ENCODE assay signal across 1 cellular context in the genomic region with DNA sequence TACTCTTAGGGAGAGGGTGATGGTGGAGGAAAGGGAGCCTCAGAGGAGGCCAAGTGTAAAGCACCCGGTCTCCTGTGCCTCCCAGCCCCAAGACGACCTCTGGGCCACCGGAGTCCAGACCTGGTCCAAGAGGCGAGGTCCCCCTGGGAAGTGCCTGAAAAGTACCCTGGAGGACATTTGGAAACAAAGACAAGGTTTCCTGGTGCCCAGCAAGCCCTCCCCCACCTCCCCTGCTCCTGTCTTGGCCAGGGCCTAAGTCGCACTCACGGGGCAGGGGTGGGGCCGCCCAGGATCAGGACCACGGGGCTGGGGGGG.
TF ChIP-seq lines count a peak whose summit lies in the region.

No MANE protein-coding gene starts in this region.

TF ChIP-seq in HepG2, 621 proteins besides CTCF, POLR2A, EP300 and RAD21 (continued from another document and continues in another):
- TF ChIP-seq, protein P1, sequence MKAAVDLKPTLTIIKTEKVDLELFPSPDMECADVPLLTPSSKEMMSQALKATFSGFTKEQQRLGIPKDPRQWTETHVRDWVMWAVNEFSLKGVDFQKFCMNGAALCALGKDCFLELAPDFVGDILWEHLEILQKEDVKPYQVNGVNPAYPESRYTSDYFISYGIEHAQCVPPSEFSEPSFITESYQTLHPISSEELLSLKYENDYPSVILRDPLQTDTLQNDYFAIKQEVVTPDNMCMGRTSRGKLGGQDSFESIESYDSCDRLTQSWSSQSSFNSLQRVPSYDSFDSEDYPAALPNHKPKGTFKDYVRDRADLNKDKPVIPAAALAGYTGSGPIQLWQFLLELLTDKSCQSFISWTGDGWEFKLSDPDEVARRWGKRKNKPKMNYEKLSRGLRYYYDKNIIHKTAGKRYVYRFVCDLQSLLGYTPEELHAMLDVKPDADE (CRISPR knock-in tag; IDR thresholded peaks at IDR 0.05) = 0 out of 2 replicates have a peak, but pooled peaks have one; percentile 2
- TF ChIP-seq ZNF782 (CRISPR knock-in tag; IDR thresholded peaks at IDR 0.05; ENCODE audit: borderline replicate concordance) (no peak), KDM1A (CRISPR knock-in tag; IDR thresholded peaks at IDR 0.05) (no peak), ZC3H13 (CRISPR knock-in tag; IDR thresholded peaks at IDR 0.05) (no peak), ZNF724P (CRISPR knock-in tag; IDR thresholded peaks at IDR 0.05; ENCODE audit: borderline replicate concordance) (no peak), NCOA1 (CRISPR knock-in tag; IDR thresholded peaks at IDR 0.05) (0 out of 2 replicates have a peak, but pooled peaks have one; percentile 15), ZNF772 (CRISPR knock-in tag; IDR thresholded peaks at IDR 0.05) (0 out of 2 replicates have a peak, but pooled peaks have one; percentile 8), ZNF556 (CRISPR knock-in tag; IDR thresholded peaks at IDR 0.05; ENCODE audit: borderline replicate concordance) (0 out of 2 replicates have a peak, but pooled peaks have one; percentile 2), FOXK2 (IDR thresholded peaks at IDR 0.05) (no peak), ZSCAN21 (CRISPR knock-in tag; IDR thresholded peaks at IDR 0.05; ENCODE audit: borderline replicate concordance) (0 out of 2 replicates have a peak, but pooled peaks have one; percentile 8), ZNF674 (CRISPR knock-in tag; IDR thresholded peaks at IDR 0.05; ENCODE audit: low read depth) (no peak), ZNF547 (CRISPR knock-in tag; IDR thresholded peaks at IDR 0.05) (no peak), SRSF1 (optimal IDR thresholded peaks at IDR 0.05; ENCODE audit: low read depth, low read length) (peak; percentile 10), LCORL (IDR thresholded peaks at IDR 0.05) (no peak), LCORL (CRISPR knock-in tag; IDR thresholded peaks at IDR 0.05) (peak; percentile 3; the same call in 1 of the 2 replicates), MYNN (CRISPR knock-in tag; IDR thresholded peaks at IDR 0.05; ENCODE audit: low read depth) (no peak), ZNF781 (CRISPR knock-in tag; IDR thresholded peaks at IDR 0.05; ENCODE audit: borderline replicate concordance, not compliant biosample characterization) (no peak), KLF16 (CRISPR knock-in tag; IDR thresholded peaks at IDR 0.05) (no peak), ZMYM4 (CRISPR knock-in tag; IDR thresholded peaks at IDR 0.05) (peak; percentile 9; the same call in 1 of the 2 replicates), ZNF335 (CRISPR knock-in tag; IDR thresholded peaks at IDR 0.05) (no peak), ZNF703 (CRISPR knock-in tag; IDR thresholded peaks at IDR 0.05; ENCODE audit: borderline replicate concordance) (no peak; the same call in 1 of the 2 replicates), JUND (CRISPR knock-in tag; IDR thresholded peaks at IDR 0.05) (no peak), BCL6 (CRISPR knock-in tag; IDR thresholded peaks at IDR 0.05) (no peak), NFE2L1 (CRISPR knock-in tag; IDR thresholded peaks at IDR 0.05; ENCODE audit: borderline replicate concordance) (no peak), YEATS4 (CRISPR knock-in tag; IDR thresholded peaks at IDR 0.05; ENCODE audit: borderline replicate concordance) (no peak), ZNF749 (CRISPR knock-in tag; IDR thresholded peaks at IDR 0.05; ENCODE audit: borderline replicate concordance) (no peak), CHD2 (IDR thresholded peaks at IDR 0.05; ENCODE audit: low read depth, low read length) (no peak), ZNF777 (CRISPR knock-in tag; IDR thresholded peaks at IDR 0.05) (no peak), NCOA5 (CRISPR knock-in tag; IDR thresholded peaks at IDR 0.05) (no peak), ZFP90 (CRISPR knock-in tag; IDR thresholded peaks at IDR 0.05; ENCODE audit: borderline replicate concordance) (peak; percentile 10; the same call in 1 of the 2 replicates), ZNF34 (CRISPR knock-in tag; IDR thresholded peaks at IDR 0.05; ENCODE audit: borderline replicate concordance) (no peak), DPF2 (CRISPR knock-in tag; IDR thresholded peaks at IDR 0.05; ENCODE audit: borderline replicate concordance, low read depth) (no peak), RFXAP (CRISPR knock-in tag; IDR thresholded peaks at IDR 0.05; ENCODE audit: borderline replicate concordance) (no peak), ZMYM2 (CRISPR knock-in tag; IDR thresholded peaks at IDR 0.05) (no peak)
- TF ChIP-seq, protein P2, sequence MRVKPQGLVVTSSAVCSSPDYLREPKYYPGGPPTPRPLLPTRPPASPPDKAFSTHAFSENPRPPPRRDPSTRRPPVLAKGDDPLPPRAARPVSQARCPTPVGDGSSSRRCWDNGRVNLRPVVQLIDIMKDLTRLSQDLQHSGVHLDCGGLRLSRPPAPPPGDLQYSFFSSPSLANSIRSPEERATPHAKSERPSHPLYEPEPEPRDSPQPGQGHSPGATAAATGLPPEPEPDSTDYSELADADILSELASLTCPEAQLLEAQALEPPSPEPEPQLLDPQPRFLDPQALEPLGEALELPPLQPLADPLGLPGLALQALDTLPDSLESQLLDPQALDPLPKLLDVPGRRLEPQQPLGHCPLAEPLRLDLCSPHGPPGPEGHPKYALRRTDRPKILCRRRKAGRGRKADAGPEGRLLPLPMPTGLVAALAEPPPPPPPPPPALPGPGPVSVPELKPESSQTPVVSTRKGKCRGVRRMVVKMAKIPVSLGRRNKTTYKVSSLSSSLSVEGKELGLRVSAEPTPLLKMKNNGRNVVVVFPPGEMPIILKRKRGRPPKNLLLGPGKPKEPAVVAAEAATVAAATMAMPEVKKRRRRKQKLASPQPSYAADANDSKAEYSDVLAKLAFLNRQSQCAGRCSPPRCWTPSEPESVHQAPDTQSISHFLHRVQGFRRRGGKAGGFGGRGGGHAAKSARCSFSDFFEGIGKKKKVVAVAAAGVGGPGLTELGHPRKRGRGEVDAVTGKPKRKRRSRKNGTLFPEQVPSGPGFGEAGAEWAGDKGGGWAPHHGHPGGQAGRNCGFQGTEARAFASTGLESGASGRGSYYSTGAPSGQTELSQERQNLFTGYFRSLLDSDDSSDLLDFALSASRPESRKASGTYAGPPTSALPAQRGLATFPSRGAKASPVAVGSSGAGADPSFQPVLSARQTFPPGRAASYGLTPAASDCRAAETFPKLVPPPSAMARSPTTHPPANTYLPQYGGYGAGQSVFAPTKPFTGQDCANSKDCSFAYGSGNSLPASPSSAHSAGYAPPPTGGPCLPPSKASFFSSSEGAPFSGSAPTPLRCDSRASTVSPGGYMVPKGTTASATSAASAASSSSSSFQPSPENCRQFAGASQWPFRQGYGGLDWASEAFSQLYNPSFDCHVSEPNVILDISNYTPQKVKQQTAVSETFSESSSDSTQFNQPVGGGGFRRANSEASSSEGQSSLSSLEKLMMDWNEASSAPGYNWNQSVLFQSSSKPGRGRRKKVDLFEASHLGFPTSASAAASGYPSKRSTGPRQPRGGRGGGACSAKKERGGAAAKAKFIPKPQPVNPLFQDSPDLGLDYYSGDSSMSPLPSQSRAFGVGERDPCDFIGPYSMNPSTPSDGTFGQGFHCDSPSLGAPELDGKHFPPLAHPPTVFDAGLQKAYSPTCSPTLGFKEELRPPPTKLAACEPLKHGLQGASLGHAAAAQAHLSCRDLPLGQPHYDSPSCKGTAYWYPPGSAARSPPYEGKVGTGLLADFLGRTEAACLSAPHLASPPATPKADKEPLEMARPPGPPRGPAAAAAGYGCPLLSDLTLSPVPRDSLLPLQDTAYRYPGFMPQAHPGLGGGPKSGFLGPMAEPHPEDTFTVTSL (CRISPR knock-in tag; IDR thresholded peaks at IDR 0.05; ENCODE audit: borderline replicate concordance) = no peak
- TF ChIP-seq, protein P3, sequence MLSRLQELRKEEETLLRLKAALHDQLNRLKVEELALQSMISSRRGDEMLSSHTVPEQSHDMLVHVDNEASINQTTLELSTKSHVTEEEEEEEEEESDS (CRISPR knock-in tag; IDR thresholded peaks at IDR 0.05; ENCODE audit: borderline replicate concordance) = no peak
- TF ChIP-seq, protein P4, sequence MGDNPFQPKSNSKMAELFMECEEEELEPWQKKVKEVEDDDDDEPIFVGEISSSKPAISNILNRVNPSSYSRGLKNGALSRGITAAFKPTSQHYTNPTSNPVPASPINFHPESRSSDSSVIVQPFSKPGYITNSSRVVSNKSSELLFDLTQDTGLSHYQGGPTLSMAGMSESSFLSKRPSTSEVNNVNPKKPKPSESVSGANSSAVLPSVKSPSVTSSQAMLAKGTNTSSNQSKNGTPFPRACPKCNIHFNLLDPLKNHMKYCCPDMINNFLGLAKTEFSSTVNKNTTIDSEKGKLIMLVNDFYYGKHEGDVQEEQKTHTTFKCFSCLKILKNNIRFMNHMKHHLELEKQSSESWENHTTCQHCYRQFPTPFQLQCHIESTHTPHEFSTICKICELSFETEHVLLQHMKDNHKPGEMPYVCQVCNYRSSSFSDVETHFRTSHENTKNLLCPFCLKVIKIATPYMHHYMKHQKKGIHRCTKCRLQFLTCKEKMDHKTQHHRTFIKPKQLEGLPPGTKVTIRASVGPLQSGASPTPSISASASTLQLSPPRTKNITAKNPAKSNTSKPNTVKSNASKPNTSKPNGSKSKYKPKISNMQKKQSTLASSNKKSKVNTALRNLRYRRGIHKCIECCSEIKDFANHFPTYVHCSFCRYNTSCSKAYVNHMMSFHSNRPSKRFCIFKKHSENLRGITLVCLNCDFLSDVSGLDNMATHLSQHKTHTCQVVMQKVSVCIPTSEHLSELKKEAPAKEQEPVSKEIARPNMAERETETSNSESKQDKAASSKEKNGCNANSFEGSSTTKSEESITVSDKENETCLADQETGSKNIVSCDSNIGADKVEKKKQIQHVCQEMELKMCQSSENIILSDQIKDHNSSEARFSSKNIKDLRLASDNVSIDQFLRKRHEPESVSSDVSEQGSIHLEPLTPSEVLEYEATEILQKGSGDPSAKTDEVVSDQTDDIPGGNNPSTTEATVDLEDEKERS (CRISPR knock-in tag; IDR thresholded peaks at IDR 0.05) = 0 out of 2 replicates have a peak, but pooled peaks have one; percentile 42
- TF ChIP-seq, protein P5, sequence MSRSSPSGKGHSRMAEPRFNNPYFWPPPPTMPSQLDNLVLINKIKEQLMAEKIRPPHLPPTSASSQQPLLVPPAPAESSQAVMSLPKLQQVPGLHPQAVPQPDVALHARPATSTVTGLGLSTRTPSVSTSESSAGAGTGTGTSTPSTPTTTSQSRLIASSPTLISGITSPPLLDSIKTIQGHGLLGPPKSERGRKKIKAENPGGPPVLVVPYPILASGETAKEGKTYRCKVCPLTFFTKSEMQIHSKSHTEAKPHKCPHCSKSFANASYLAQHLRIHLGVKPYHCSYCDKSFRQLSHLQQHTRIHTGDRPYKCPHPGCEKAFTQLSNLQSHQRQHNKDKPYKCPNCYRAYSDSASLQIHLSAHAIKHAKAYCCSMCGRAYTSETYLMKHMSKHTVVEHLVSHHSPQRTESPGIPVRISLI (CRISPR knock-in tag; IDR thresholded peaks at IDR 0.05; ENCODE audit: borderline replicate concordance) = no peak
- TF ChIP-seq, protein P6, sequence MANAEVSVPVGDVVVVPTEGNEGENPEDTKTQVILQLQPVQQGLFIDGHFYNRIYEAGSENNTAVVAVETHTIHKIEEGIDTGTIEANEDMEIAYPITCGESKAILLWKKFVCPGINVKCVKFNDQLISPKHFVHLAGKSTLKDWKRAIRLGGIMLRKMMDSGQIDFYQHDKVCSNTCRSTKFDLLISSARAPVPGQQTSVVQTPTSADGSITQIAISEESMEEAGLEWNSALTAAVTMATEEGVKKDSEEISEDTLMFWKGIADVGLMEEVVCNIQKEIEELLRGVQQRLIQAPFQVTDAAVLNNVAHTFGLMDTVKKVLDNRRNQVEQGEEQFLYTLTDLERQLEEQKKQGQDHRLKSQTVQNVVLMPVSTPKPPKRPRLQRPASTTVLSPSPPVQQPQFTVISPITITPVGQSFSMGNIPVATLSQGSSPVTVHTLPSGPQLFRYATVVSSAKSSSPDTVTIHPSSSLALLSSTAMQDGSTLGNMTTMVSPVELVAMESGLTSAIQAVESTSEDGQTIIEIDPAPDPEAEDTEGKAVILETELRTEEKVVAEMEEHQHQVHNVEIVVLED (CRISPR knock-in tag; IDR thresholded peaks at IDR 0.05; ENCODE audit: borderline replicate concordance) = no peak
- TF ChIP-seq, protein P7, sequence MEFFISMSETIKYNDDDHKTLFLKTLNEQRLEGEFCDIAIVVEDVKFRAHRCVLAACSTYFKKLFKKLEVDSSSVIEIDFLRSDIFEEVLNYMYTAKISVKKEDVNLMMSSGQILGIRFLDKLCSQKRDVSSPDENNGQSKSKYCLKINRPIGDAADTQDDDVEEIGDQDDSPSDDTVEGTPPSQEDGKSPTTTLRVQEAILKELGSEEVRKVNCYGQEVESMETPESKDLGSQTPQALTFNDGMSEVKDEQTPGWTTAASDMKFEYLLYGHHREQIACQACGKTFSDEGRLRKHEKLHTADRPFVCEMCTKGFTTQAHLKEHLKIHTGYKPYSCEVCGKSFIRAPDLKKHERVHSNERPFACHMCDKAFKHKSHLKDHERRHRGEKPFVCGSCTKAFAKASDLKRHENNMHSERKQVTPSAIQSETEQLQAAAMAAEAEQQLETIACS (CRISPR knock-in tag; IDR thresholded peaks at IDR 0.05) = no peak
- TF ChIP-seq, protein P8, sequence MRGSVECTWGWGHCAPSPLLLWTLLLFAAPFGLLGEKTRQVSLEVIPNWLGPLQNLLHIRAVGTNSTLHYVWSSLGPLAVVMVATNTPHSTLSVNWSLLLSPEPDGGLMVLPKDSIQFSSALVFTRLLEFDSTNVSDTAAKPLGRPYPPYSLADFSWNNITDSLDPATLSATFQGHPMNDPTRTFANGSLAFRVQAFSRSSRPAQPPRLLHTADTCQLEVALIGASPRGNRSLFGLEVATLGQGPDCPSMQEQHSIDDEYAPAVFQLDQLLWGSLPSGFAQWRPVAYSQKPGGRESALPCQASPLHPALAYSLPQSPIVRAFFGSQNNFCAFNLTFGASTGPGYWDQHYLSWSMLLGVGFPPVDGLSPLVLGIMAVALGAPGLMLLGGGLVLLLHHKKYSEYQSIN (CRISPR knock-in tag; IDR thresholded peaks at IDR 0.05; ENCODE audit: borderline replicate concordance) = no peak
- TF ChIP-seq, protein P9, sequence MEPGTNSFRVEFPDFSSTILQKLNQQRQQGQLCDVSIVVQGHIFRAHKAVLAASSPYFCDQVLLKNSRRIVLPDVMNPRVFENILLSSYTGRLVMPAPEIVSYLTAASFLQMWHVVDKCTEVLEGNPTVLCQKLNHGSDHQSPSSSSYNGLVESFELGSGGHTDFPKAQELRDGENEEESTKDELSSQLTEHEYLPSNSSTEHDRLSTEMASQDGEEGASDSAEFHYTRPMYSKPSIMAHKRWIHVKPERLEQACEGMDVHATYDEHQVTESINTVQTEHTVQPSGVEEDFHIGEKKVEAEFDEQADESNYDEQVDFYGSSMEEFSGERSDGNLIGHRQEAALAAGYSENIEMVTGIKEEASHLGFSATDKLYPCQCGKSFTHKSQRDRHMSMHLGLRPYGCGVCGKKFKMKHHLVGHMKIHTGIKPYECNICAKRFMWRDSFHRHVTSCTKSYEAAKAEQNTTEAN (CRISPR knock-in tag; conservative IDR thresholded peaks at IDR 0.05) = no peak
- TF ChIP-seq, protein P10, sequence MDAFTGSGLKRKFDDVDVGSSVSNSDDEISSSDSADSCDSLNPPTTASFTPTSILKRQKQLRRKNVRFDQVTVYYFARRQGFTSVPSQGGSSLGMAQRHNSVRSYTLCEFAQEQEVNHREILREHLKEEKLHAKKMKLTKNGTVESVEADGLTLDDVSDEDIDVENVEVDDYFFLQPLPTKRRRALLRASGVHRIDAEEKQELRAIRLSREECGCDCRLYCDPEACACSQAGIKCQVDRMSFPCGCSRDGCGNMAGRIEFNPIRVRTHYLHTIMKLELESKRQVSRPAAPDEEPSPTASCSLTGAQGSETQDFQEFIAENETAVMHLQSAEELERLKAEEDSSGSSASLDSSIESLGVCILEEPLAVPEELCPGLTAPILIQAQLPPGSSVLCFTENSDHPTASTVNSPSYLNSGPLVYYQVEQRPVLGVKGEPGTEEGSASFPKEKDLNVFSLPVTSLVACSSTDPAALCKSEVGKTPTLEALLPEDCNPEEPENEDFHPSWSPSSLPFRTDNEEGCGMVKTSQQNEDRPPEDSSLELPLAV (CRISPR knock-in tag; conservative IDR thresholded peaks at IDR 0.05; ENCODE audit: low read depth) = no peak
